ENCODE assay signal across 20 cellular contexts in genomic region chr14:96247031-96247430, GRCh38. TPM values are rescaled to one million over a fixed set of nuclear protein-coding genes. Genes with fewer than 3 reads are reported as not detected.
"Had no signal": no experiment of that assay in that cellular context is flagged by ENCODE, and none has a peak within 500 bp of the region (broad histone marks: within the 10 kb centered on the region; RNA-seq: fewer than 3 reads in every experiment).

No MANE protein-coding gene starts in this region.

- H3K36me3 Mint-ChIP-seq: activated naive CD8-positive, alpha-beta T cell had no signal

- ATAC-seq: activated T-cell treated with anti-CD3 and anti-CD28 coated beads, Interleukin-2, amount 50 U/mL, for 4 hours had no signal

- H3K9me3 ChIP-seq: body of pancreas, heart left ventricle, right atrium auricular region had no signal

- H3K27ac Mint-ChIP-seq: activated CD4-positive, alpha-beta memory T cell treated with anti-CD3 and anti-CD28 coated beads, Interleukin-2, amount 10 ng/mL, durations not matched to agents 7 days and 5 days; activated naive CD8-positive, alpha-beta T cell; T-helper 1 cell treated with Interleukin-12 subunit alpha and Interleukin-12 subunit beta and Interleukin-4 antibody, amounts not matched to agents 30 μg/mL and 1 μg/mL, for 36 hours had no signal

- H3K27me3 ChIP-seq: body of pancreas, right atrium auricular region, tibial nerve had no signal

- H3K36me3 ChIP-seq: heart left ventricle, right atrium auricular region had no signal

- H3K4me3 Mint-ChIP-seq: activated CD4-positive, alpha-beta memory T cell treated with anti-CD3 and anti-CD28 coated beads, Interleukin-2, amount 10 ng/mL, durations not matched to agents 7 days and 5 days; activated naive CD8-positive, alpha-beta T cell; activated T-cell treated with anti-CD3 and anti-CD28 coated beads, Interleukin-2, amount 50 U/mL, for 4 hours; T-helper 1 cell treated with Interleukin-12 subunit alpha and Interleukin-12 subunit beta and Interleukin-4 antibody, amounts not matched to agents 30 μg/mL and 1 μg/mL, for 36 hours had no signal

- H3K4me1 Mint-ChIP-seq: activated CD4-positive, alpha-beta memory T cell treated with anti-CD3 and anti-CD28 coated beads, Interleukin-2, amount 10 ng/mL, durations not matched to agents 7 days and 5 days had no signal

- H3K4me1 ChIP-seq: body of pancreas, right atrium auricular region had no signal

- H3K27ac ChIP-seq: body of pancreas, coronary artery, heart left ventricle, right atrium auricular region, tibial nerve had no signal

- H3K27me3 Mint-ChIP-seq: activated CD4-positive, alpha-beta memory T cell treated with anti-CD3 and anti-CD28 coated beads, Interleukin-2, amount 10 ng/mL, durations not matched to agents 7 days and 5 days had no signal

- H3K9me3 Mint-ChIP-seq: activated CD4-positive, alpha-beta memory T cell treated with anti-CD3 and anti-CD28 coated beads, Interleukin-2, amount 10 ng/mL, durations not matched to agents 7 days and 5 days; activated T-cell treated with anti-CD3 and anti-CD28 coated beads, Interleukin-2, amount 50 U/mL, for 4 hours; T-helper 1 cell treated with Interleukin-12 subunit alpha and Interleukin-12 subunit beta and Interleukin-4 antibody, amounts not matched to agents 30 μg/mL and 1 μg/mL, for 36 hours had no signal

- H3K4me3 ChIP-seq: body of pancreas, coronary artery, heart left ventricle, lung, right atrium auricular region, tibial nerve had no signal

- DNase-seq: activated CD4-positive, alpha-beta memory T cell treated with anti-CD3 and anti-CD28 coated beads, Interleukin-2, amount 10 ng/mL, durations not matched to agents 7 days and 5 days; activated CD4-positive, alpha-beta T cell treated with anti-CD3 and anti-CD28 coated beads for 4 hours; activated gamma-delta T cell; activated T-cell treated with anti-CD3 and anti-CD28 coated beads, Interleukin-2, amount 50 U/mL, for 4 hours; central memory CD4-positive, alpha-beta T cell; heart left ventricle; left colon; midbrain; small intestine; stimulated activated CD4-positive, alpha-beta T cell treated with anti-CD3 and anti-CD28 coated beads, Interleukin-4, amount 100 ng/mL, for 4 hours; stimulated activated CD8-positive, alpha-beta memory T cell treated with anti-CD3 and anti-CD28 coated beads, Interleukin-4, amount 100 ng/mL, for 48 hours; stimulated activated naive CD4-positive, alpha-beta T cell treated with Interleukin-2 at 50 U/mL for 16 hours; substantia nigra had no signal

RNA-seq across cellular contexts. Expression of gene BDKRB1, which starts 9.0 kb away (rescaled TPM):
- total RNA-seq: activated CD4-positive, alpha-beta memory T cell treated with anti-CD3 and anti-CD28 coated beads, Interleukin-2, amount 10 ng/mL, durations not matched to agents 7 days and 5 days; activated T-cell treated with anti-CD3 and anti-CD28 coated beads, Interleukin-2, amount 50 U/mL, for 4 hours; body of pancreas had no signal

RNA-seq across cellular contexts. Expression of gene BDKRB2, which starts 42.4 kb away (rescaled TPM):
- total RNA-seq: activated CD4-positive, alpha-beta memory T cell treated with anti-CD3 and anti-CD28 coated beads, Interleukin-2, amount 10 ng/mL, durations not matched to agents 7 days and 5 days; activated T-cell treated with anti-CD3 and anti-CD28 coated beads, Interleukin-2, amount 50 U/mL, for 4 hours had no signal
